Comparison of ENCODE assay signal across 10 cellular contexts in the genomic region with DNA sequence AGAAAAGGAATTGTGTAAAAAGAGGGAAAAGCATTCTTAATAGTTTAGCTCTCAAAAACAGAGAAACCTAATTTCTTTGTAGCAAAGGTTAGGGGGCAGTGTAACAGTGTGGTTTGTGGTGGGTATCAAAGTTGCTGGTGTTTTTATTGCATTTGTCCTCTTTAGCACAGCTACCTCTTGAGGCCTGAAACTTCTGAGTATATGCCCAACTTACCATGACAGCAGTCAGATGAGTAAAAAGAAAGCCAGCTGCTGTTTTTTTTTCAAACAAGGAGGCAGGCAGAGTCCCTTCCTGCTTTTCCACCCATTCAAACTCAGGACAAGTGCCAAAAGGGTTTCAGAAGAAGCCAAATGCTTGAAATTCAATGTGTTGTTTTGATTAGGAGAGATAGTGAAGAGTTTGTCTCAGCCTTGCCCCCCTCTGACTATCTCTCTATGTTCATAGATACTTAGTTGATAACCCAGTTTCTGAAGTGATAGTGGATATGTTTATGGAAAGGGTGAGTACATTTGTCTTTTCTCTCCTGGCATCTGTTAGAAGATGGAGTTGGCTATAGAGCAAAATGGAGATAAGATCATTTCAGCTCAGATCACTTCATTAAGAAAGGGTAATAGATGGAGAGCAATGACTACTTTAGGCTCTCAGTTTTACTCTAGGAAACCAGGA. TPM values are rescaled to one million over a fixed set of nuclear protein-coding genes. Genes with fewer than 3 reads are reported as not detected.
DNase-seq lines count a peak whose midpoint lies in the region; ATAC-seq and TF ChIP-seq lines count a peak whose summit lies in the region.
"Had no signal": no experiment of that assay in that cellular context is flagged by ENCODE, and none has a peak within 500 bp of the region (broad histone marks: within the 10 kb centered on the region; RNA-seq: fewer than 3 reads in every experiment).

No MANE protein-coding gene starts in this region.

- H3K9ac ChIP-seq in OCI-LY1 (ENCODE audit: low read length) = no peak overlapping the region

- H3K9me2 ChIP-seq in OCI-LY1 (ENCODE audit: low read depth, low read length) = no peaks in the 10 kb centered on the region

- H3K9me3 ChIP-seq in OCI-LY1 (ENCODE audit: low read length) = no peaks in the 10 kb centered on the region

- intact Hi-C loops in head of caudate nucleus (cut with DNase I) = no loop called here

- H3K79me2 ChIP-seq in OCI-LY1 (ENCODE audit: insufficient read depth, low read length) = no peaks in the 10 kb centered on the region; the same call in 1 of the 2 replicates

- no peaks in the 10 kb centered on the region for H3K4me1 ChIP-seq in OCI-LY1 (ENCODE audit: insufficient read depth, low read length, severe bottlenecking)

- H3K27me3 ChIP-seq in GM06990 (replicated peaks; ENCODE audit: control insufficient read depth, insufficient read depth, low read length) (no peaks in the 10 kb centered on the region), OCI-LY1 (ENCODE audit: insufficient read depth, low read length) (no peaks in the 10 kb centered on the region)

- DNase-seq in GM06990 (ENCODE audit: extremely low read depth, insufficient read length) (no peak), epithelial cell of proximal tubule (ENCODE audit: low read depth) (peak; percentile 43), renal cortical epithelial cell (ENCODE audit: low read depth) (peak; percentile 89), head of caudate nucleus (no peak), omental fat pad (ENCODE audit: low spot score) (no peak)
- DNase-seq: NCI-H526 treated with DMSO at 0.1 percent for 48 hours had no signal

- no peak overlapping the region for H3K4me3 ChIP-seq in GM06990 (replicated peaks; ENCODE audit: low read depth, low read length)
- H3K4me3 ChIP-seq in OCI-LY1 (ENCODE audit: low read depth, low read length, poor library complexity, severe bottlenecking) = no peak overlapping the region
- no peak overlapping the region for H3K4me3 ChIP-seq in epithelial cell of proximal tubule (ENCODE audit: low read depth, low read length)

- H3K4me2 ChIP-seq in OCI-LY1 (ENCODE audit: low read length) = no peak overlapping the region

- no peaks in the 10 kb centered on the region for H3F3A ChIP-seq in OCI-LY1 (ENCODE audit: insufficient read depth, low read length)

- no peaks in the 10 kb centered on the region for H4K20me1 ChIP-seq in OCI-LY1 (ENCODE audit: insufficient read depth, low read length)

- no peak overlapping the region for H3K27ac ChIP-seq in OCI-LY1 (ENCODE audit: low read depth, low read length, poor library complexity, severe bottlenecking)

- H3K36me3 ChIP-seq in GM06990 (ENCODE audit: control insufficient read depth, insufficient read depth, low read length) (no peaks in the 10 kb centered on the region; the same call in none of the 2 replicates), OCI-LY1 (ENCODE audit: insufficient read depth, low read length) (no peaks in the 10 kb centered on the region)

- H2AFZ ChIP-seq in OCI-LY1 (ENCODE audit: low read length) = no peak overlapping the region

- TF ChIP-seq CTCF in GM06990 (IDR thresholded peaks at IDR 0.05; ENCODE audit: insufficient read depth, low read length, poor library complexity, severe bottlenecking) (peak; percentile 13), OCI-LY1 (IDR thresholded peaks at IDR 0.05; ENCODE audit: low read length) (peak; percentile 5; the same call in 1 of the 2 replicates), epithelial cell of proximal tubule (conservative IDR thresholded peaks at IDR 0.05; ENCODE audit: low read depth, low read length) (peak; percentile 26), omental fat pad (IDR thresholded peaks at IDR 0.05) (no peak)

- ATAC-seq in omental fat pad (ENCODE audit: low FRiP score) = no peak
- no peak for ATAC-seq in GM18858 (IDR thresholded peaks at IDR 0.05; ENCODE audit: unreplicated experiment)

RNA-seq across cellular contexts. Expression of gene GBF1, which starts 23.1 kb away (rescaled TPM):
- total RNA-seq in epithelial cell of proximal tubule = 30.7 and 36.3 TPM in 2 replicates
- 22.4 and 90.0 TPM in 2 replicates for total RNA-seq in renal cortical epithelial cell
- total RNA-seq in omental fat pad = 10 to 100 TPM; 28.1 to 34.9 (median 31.6) TPM

RNA-seq across cellular contexts. Expression of gene PITX3, which starts 27.2 kb away (rescaled TPM):
- total RNA-seq in epithelial cell of proximal tubule (0.65 and 2.7 TPM in 2 replicates), renal cortical epithelial cell (1.7 and 2.2 TPM in 2 replicates), omental fat pad (under 1 TPM in 2 of 4 donors, not detected in 2; 0.36 to 0.37 TPM)
- total RNA-seq: lung microvascular endothelial cell; T-helper 2 cell treated with Interferon-gamma antibody and Interleukin-4, amounts not matched to agents 100 ng/mL and 5 ng/mL, for 36 hours had no signal

RNA-seq across cellular contexts. Expression of gene ELOVL3, which starts 42.4 kb away (rescaled TPM):
- total RNA-seq in epithelial cell of proximal tubule (0.06 and 0.07 TPM in 2 replicates), renal cortical epithelial cell (0.69 and 1.3 TPM in 2 replicates), omental fat pad (1 to 10 TPM in 3 of 4 donors, under 1 TPM in 1; 0.72 to 4.6 (median 2.1) TPM)
- total RNA-seq: lung microvascular endothelial cell; T-helper 2 cell treated with Interferon-gamma antibody and Interleukin-4, amounts not matched to agents 100 ng/mL and 5 ng/mL, for 36 hours had no signal

Comparison
In these comparisons a context has a peak if more than half of its experiments do, and no peak if none do; other contexts are left out.
1. DNase-seq: peak in epithelial cell of proximal tubule (single experiment) and renal cortical epithelial cell (single experiment); none in GM06990 (single experiment), head of caudate nucleus (0 of 42) and omental fat pad (single experiment).
2. CTCF ChIP-seq: peak in GM06990 (single experiment), OCI-LY1 (single experiment) and epithelial cell of proximal tubule (single experiment); none in omental fat pad (0 of 3).